ENCODE assay signal across 9 cellular contexts in the genomic region with DNA sequence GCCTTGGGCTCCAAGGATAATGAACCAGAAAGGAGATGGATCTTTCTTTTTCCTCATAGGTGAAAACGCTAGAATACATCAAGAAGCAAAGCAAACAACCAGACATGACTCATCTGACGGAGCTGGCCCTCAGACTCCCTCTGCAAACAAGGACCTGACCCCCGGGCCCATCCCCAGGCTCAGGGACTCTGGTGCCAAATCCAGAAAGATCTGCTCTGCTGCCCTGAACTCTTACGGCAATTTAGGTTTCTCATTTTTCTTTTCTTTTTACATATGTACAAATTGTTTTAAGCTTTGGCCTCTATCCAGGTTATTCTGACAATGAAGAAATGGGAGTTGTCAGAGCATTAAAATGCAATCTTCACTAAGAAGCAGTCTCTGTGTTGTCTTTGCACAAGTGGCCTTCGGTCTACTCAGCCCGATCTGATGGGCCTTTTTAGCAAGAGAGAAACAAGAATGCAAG. TPM values are rescaled to one million over a fixed set of nuclear protein-coding genes. Genes with fewer than 3 reads are reported as not detected.
DNase-seq lines count a peak whose midpoint lies in the region; ATAC-seq, FAIRE-seq and TF ChIP-seq lines count a peak whose summit lies in the region.
"Had no signal": no experiment of that assay in that cellular context is flagged by ENCODE, and none has a peak within 500 bp of the region (broad histone marks: within the 10 kb centered on the region; RNA-seq: fewer than 3 reads in every experiment).

No MANE protein-coding gene starts in this region.

- H3K36me3 ChIP-seq in ACC112 (ENCODE audit: insufficient read depth, low read length) (peaks cover 29% of the 10 kb centered on the region), HEK293 (ENCODE audit: control insufficient read depth in 2 of 2, insufficient read depth in 1 of 2, low read length in 2 of 2) (peaks cover 7 to 67% of the 10 kb centered on the region in 2 experiments), bronchial epithelial cell (ENCODE audit: control insufficient read depth, insufficient read depth, low read length) (peaks cover 5% of the 10 kb centered on the region), mesenchymal stem cell (ENCODE audit: control insufficient read depth in 1 of 2, insufficient read depth in 2 of 2, low read depth in 1 of 2, low read length in 2 of 2) (peaks cover 41 to 42% of the 10 kb centered on the region in 2 experiments), BE2C (peaks cover 60% of the 10 kb centered on the region)

- H3K79me1 ChIP-seq in mesenchymal stem cell (replicated peaks; ENCODE audit: low read length, poor library complexity, severe bottlenecking), result peaks cover 29% of the 10 kb centered on the region

- H2BK15ac ChIP-seq in mesenchymal stem cell (ENCODE audit: low read depth, poor library complexity, severe bottlenecking), result no peak overlapping the region

- H3K4me1 Mint-ChIP-seq in activated CD4-positive, alpha-beta memory T cell treated with anti-CD3 and anti-CD28 coated beads for 36 hours (ENCODE audit: low read depth), result peaks cover 42% of the 10 kb centered on the region

- no peaks in the 10 kb centered on the region for H3K27me3 ChIP-seq in ACC112 (ENCODE audit: insufficient read depth, low read length)
- no peaks in the 10 kb centered on the region for H3K27me3 ChIP-seq in bronchial epithelial cell (ENCODE audit: control insufficient read depth, insufficient read depth, low read length)
- H3K27me3 ChIP-seq in mesenchymal stem cell (ENCODE audit: control insufficient read depth in 1 of 2, insufficient read depth in 1 of 2, low read length in 2 of 2), result no peaks in the 10 kb centered on the region
- no peaks in the 10 kb centered on the region for H3K27me3 ChIP-seq in BE2C

- H3K27me3 Mint-ChIP-seq in activated CD4-positive, alpha-beta memory T cell treated with anti-CD3 and anti-CD28 coated beads for 36 hours, result no peaks in the 10 kb centered on the region
- H3K27me3 Mint-ChIP-seq: memory B cell had no signal

- intact Hi-C loops in activated CD4-positive, alpha-beta memory T cell treated with anti-CD3 and anti-CD28 coated beads for 36 hours (cut with micrococcal nuclease), result no loop called here

- no peaks in the 10 kb centered on the region for H3K79me2 ChIP-seq in ACC112 (ENCODE audit: control insufficient read depth, insufficient read depth, low read length, unreplicated experiment)

- no peak overlapping the region for H3K4me3 Mint-ChIP-seq in activated CD4-positive, alpha-beta memory T cell treated with anti-CD3 and anti-CD28 coated beads for 36 hours
- H3K4me3 Mint-ChIP-seq: memory B cell had no signal

- H3K4me2 ChIP-seq in mesenchymal stem cell (ENCODE audit: low read length, poor library complexity, severe bottlenecking), result no peak overlapping the region

- CTCF ChIA-PET in HEK293 (lab: Yijun Ruan, JAX), result interaction anchor here (0.6 to 0.8 kb wide), 2 partner anchors 12 to 186 kb away, joined by 3 to 4 read pairs; no protein-coding TSS in a partner anchor
- CTCF ChIA-PET in activated CD4-positive, alpha-beta memory T cell treated with anti-CD3 and anti-CD28 coated beads for 36 hours (lab: Charles Lee), result interaction anchor here (0.6 kb wide), 1 partner anchor 116 kb away, joined by 3 read pairs; no protein-coding TSS in a partner anchor

- H3K9me3 ChIP-seq in HEK293 (ENCODE audit: control insufficient read depth, insufficient read depth, low read depth, low read length) (no peaks in the 10 kb centered on the region), mesenchymal stem cell (ENCODE audit: control insufficient read depth, low read length) (no peaks in the 10 kb centered on the region), BE2C (no peaks in the 10 kb centered on the region)

- FAIRE-seq in bronchial epithelial cell (lab: Jason Lieb, UNC), result no peak

- H2AFZ ChIP-seq in ACC112 (ENCODE audit: low read length, unreplicated experiment) (no peak overlapping the region), mesenchymal stem cell (ENCODE audit: low read depth, low read length) (no peak overlapping the region)

- peak overlapping the region; percentile 26 for H3K27ac ChIP-seq in ACC112 (ENCODE audit: low read depth, low read length)
- 0 out of 2 replicates have a peak overlapping the region, but pooled peaks have one; percentile 12 for H3K27ac ChIP-seq in HEK293 (ENCODE audit: extremely low read depth, low read depth, low read length)
- peak overlapping the region; percentile 62 for H3K27ac ChIP-seq in mesenchymal stem cell (ENCODE audit: low read length, poor library complexity, severe bottlenecking)

- H3K14ac ChIP-seq in mesenchymal stem cell (ENCODE audit: low read length in 2 of 2), result no peak overlapping the region

- DNase-seq in bronchial epithelial cell (ENCODE audit: low read depth) (peak; percentile 75), mesenchymal stem cell (peak; percentile 77), BE2C (no peak), NCI-H1048 (lab: John Stamatoyannopoulos, UW) (no peak)
- no peak for DNase-seq in activated CD4-positive, alpha-beta memory T cell treated with anti-CD3 and anti-CD28 coated beads for 36 hours

- no peak overlapping the region for H3K23ac ChIP-seq in mesenchymal stem cell (ENCODE audit: low read length in 2 of 2)

- peaks cover 60% of the 10 kb centered on the region for H3K36me3 Mint-ChIP-seq in activated CD4-positive, alpha-beta memory T cell treated with anti-CD3 and anti-CD28 coated beads for 36 hours

- POLR2A ChIA-PET in HEK293 (lab: Yijun Ruan, JAX), result interaction anchor here (1.3 to 2.4 kb wide), 2 partner anchors 9 to 18 kb away, joined by 3 to 9 read pairs; a partner anchor contains a TSS
- POLR2A ChIA-PET in activated CD4-positive, alpha-beta memory T cell treated with anti-CD3 and anti-CD28 coated beads for 36 hours (lab: Charles Lee), result no interaction called here

- no peak overlapping the region for H2BK12ac ChIP-seq in mesenchymal stem cell (ENCODE audit: low read length in 2 of 2)

- 49% methylated on average over 5 of the region's 6 CpGs for WGBS in mesenchymal stem cell

- no peak overlapping the region for H2BK120ac ChIP-seq in mesenchymal stem cell (ENCODE audit: low read depth, low read length)

- H3K9me3 Mint-ChIP-seq in activated CD4-positive, alpha-beta memory T cell treated with anti-CD3 and anti-CD28 coated beads for 36 hours, result no peaks in the 10 kb centered on the region
- H3K9me3 Mint-ChIP-seq: memory B cell had no signal

- H2AK5ac ChIP-seq in mesenchymal stem cell (ENCODE audit: low read length, severe bottlenecking), result no peak overlapping the region

- H2BK5ac ChIP-seq in mesenchymal stem cell (ENCODE audit: low read depth, low read length, poor library complexity, severe bottlenecking), result no peak overlapping the region

- no peak overlapping the region for H4K8ac ChIP-seq in mesenchymal stem cell (ENCODE audit: low read length)

- TF ChIP-seq CTCF in HEK293 (tag by site-specific recombination; IDR thresholded peaks at IDR 0.05) (no peak), bronchial epithelial cell (IDR thresholded peaks at IDR 0.05; ENCODE audit: insufficient read depth, low read length, severe bottlenecking) (no peak), BE2C (IDR thresholded peaks at IDR 0.05; ENCODE audit: low read depth, low read length) (no peak)

- no peak overlapping the region for H3K27ac Mint-ChIP-seq in activated CD4-positive, alpha-beta memory T cell treated with anti-CD3 and anti-CD28 coated beads for 36 hours
- H3K27ac Mint-ChIP-seq: memory B cell had no signal

- no peak overlapping the region for H3K4ac ChIP-seq in mesenchymal stem cell (ENCODE audit: low read depth in 1 of 2, low read length in 2 of 2)

- ATAC-seq in GM18502 (IDR thresholded peaks at IDR 0.05; ENCODE audit: poor library complexity, unreplicated experiment), result no peak

- H3K9ac ChIP-seq in mesenchymal stem cell (ENCODE audit: low read length), result peak overlapping the region; percentile 53

- H3K4me3 ChIP-seq in ACC112 (ENCODE audit: low read depth, low read length) (no peak overlapping the region), HEK293 (ENCODE audit: low read depth, low read length) (no peak overlapping the region), bronchial epithelial cell (ENCODE audit: low read depth, low read length) (no peak overlapping the region), mesenchymal stem cell (ENCODE audit: insufficient read depth in 1 of 2, low read depth in 1 of 2, low read length in 2 of 2) (no peak overlapping the region), BE2C (ENCODE audit: low read depth, low read length) (no peak overlapping the region)

- H4K91ac ChIP-seq in mesenchymal stem cell (ENCODE audit: low read length), result no peak overlapping the region

- no peak overlapping the region for H3K18ac ChIP-seq in mesenchymal stem cell (ENCODE audit: low read depth in 1 of 2, low read length in 2 of 2)

- H3K4me1 ChIP-seq in ACC112 (ENCODE audit: control insufficient read depth, insufficient read depth, low read length, unreplicated experiment) (peaks cover 56% of the 10 kb centered on the region), HEK293 (ENCODE audit: control insufficient read depth, insufficient read depth, low read length) (peaks cover 20% of the 10 kb centered on the region), mesenchymal stem cell (ENCODE audit: control insufficient read depth, insufficient read depth, low read depth, low read length) (peaks cover 28% of the 10 kb centered on the region), BE2C (0 out of 2 replicates have a peak, but pooled peaks cover 4% of the 10 kb centered on the region)

TF ChIP-seq in HEK293, 187 proteins besides CTCF, POLR2A, EP300 and RAD21 (continues in another document):
- TF ChIP-seq, protein P1, sequence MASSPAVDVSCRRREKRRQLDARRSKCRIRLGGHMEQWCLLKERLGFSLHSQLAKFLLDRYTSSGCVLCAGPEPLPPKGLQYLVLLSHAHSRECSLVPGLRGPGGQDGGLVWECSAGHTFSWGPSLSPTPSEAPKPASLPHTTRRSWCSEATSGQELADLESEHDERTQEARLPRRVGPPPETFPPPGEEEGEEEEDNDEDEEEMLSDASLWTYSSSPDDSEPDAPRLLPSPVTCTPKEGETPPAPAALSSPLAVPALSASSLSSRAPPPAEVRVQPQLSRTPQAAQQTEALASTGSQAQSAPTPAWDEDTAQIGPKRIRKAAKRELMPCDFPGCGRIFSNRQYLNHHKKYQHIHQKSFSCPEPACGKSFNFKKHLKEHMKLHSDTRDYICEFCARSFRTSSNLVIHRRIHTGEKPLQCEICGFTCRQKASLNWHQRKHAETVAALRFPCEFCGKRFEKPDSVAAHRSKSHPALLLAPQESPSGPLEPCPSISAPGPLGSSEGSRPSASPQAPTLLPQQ (tag by site-specific recombination; IDR thresholded peaks at IDR 0.05), result 0 out of 2 replicates have a peak, but pooled peaks have one; percentile 15

RNA-seq across cellular contexts. Expression of a gene that starts 17.7 kb away (rescaled TPM):
- total RNA-seq in bronchial epithelial cell, result 12.5 and 15.0 TPM in 2 replicates
- 49.1 TPM for polyA plus RNA-seq in mesenchymal stem cell (2013, experiment 1 of 2)
- polyA plus RNA-seq in mesenchymal stem cell (2013, experiment 2 of 2), result 47.9 TPM
- 10 to 100 TPM; 24.3 to 26.4 TPM for total RNA-seq in activated CD4-positive, alpha-beta memory T cell treated with anti-CD3 and anti-CD28 coated beads for 36 hours
- polyA plus RNA-seq in BE2C (2012; ENCODE audit: insufficient read depth, insufficient read length, low read depth), result 38.9 TPM

RNA-seq across cellular contexts. Expression of a gene that starts 17.7 kb away (rescaled TPM):
- 1.3 and 3.1 TPM in 2 replicates for total RNA-seq in bronchial epithelial cell
- 17.2 TPM for polyA plus RNA-seq in mesenchymal stem cell (2013, experiment 1 of 2)
- 16.6 TPM for polyA plus RNA-seq in mesenchymal stem cell (2013, experiment 2 of 2)
- total RNA-seq in activated CD4-positive, alpha-beta memory T cell treated with anti-CD3 and anti-CD28 coated beads for 36 hours, result 1 to 10 TPM; 2.2 to 3.0 TPM
- 3.2 TPM for polyA plus RNA-seq in BE2C (2012; ENCODE audit: insufficient read depth, insufficient read length, low read depth)

Comparison
In these comparisons a context has a peak if more than half of its experiments do, and no peak if none do; other contexts are left out.
1. H3K27ac ChIP-seq: peak in every context shown above with its lines; median percentile 62 in mesenchymal stem cell; 26 in ACC112; 12 in HEK293.
2. DNase-seq: peak in bronchial epithelial cell (single experiment) and mesenchymal stem cell (single experiment); none in activated CD4-positive, alpha-beta memory T cell treated with anti-CD3 and anti-CD28 coated beads for 36 hours (single experiment), BE2C (single experiment) and NCI-H1048 (single experiment).